ENCODE assay signal across 13 cellular contexts in genomic region chr19:29887498-29887897, GRCh38. TPM values are rescaled to one million over a fixed set of nuclear protein-coding genes. Genes with fewer than 3 reads are reported as not detected.
DNase-seq lines count a peak whose midpoint lies in the region; ATAC-seq and TF ChIP-seq lines count a peak whose summit lies in the region.
"Had no signal": no experiment of that assay in that cellular context is flagged by ENCODE, and none has a peak within 500 bp of the region (broad histone marks: within the 10 kb centered on the region; RNA-seq: fewer than 3 reads in every experiment).

No MANE protein-coding gene starts in this region.

- H3K4me3 Mint-ChIP-seq in osteocyte (ENCODE audit: unreplicated experiment), result no peak overlapping the region

- TF ChIP-seq POLR2A in right lobe of liver (IDR thresholded peaks at IDR 0.05), result no peak

- peaks cover 2% of the 10 kb centered on the region for H3K27me3 Mint-ChIP-seq in osteocyte (ENCODE audit: unreplicated experiment)

- peak; percentile 65 to 88 (median 82) for ATAC-seq in right lobe of liver
- no peak for ATAC-seq in HG03159 (IDR thresholded peaks at IDR 0.05; ENCODE audit: unreplicated experiment)

- no peaks in the 10 kb centered on the region for H3K27me3 ChIP-seq in WERI-Rb-1 (ENCODE audit: insufficient read depth, low read depth, severe bottlenecking)
- H3K27me3 ChIP-seq in right lobe of liver, result no peaks in the 10 kb centered on the region
- H3K27me3 ChIP-seq: cardiac muscle cell had no signal

- H3K36me3 ChIP-seq in WERI-Rb-1 (no peaks in the 10 kb centered on the region), right lobe of liver (no peaks in the 10 kb centered on the region)
- H3K36me3 ChIP-seq: cardiac muscle cell had no signal

- no peak overlapping the region for H3K4me3 ChIP-seq in AG10803 (ENCODE audit: low read length)
- no peak overlapping the region for H3K4me3 ChIP-seq in WERI-Rb-1 (ENCODE audit: low read depth, low read length)
- H3K4me3 ChIP-seq in right lobe of liver, result no peak overlapping the region
- H3K4me3 ChIP-seq: cardiac muscle cell had no signal

- no peak for TF ChIP-seq CTCF in AG10803 (conservative IDR thresholded peaks at IDR 0.05; ENCODE audit: low read length)
- TF ChIP-seq CTCF in WERI-Rb-1 (IDR thresholded peaks at IDR 0.05; ENCODE audit: low read depth, low read length), result peak; percentile 37; the same call in 1 of the 2 replicates
- TF ChIP-seq CTCF in right lobe of liver (IDR thresholded peaks at IDR 0.05), result no peak
- no peak for TF ChIP-seq CTCF in GM13976 (IDR thresholded peaks at IDR 0.05; ENCODE audit: borderline replicate concordance, control extremely low read depth, extremely low read depth, insufficient read depth, missing control alignments)
- no peak for TF ChIP-seq CTCF in osteocyte (IDR thresholded peaks at IDR 0.05)

- H3K27ac Mint-ChIP-seq in osteocyte (ENCODE audit: unreplicated experiment), result no peak overlapping the region

- WGBS in right lobe of liver (ENCODE audit: insufficient coverage, low coverage, low lambda C conversion rate, missing lambda C conversion rate), result 33% methylated on average over 1 of the region's 3 CpGs

- peaks cover 3% of the 10 kb centered on the region for H3K9me3 Mint-ChIP-seq in osteocyte (ENCODE audit: unreplicated experiment)

- H3K9me3 ChIP-seq in WERI-Rb-1 (ENCODE audit: severe bottlenecking) (no peaks in the 10 kb centered on the region), right lobe of liver (no peaks in the 10 kb centered on the region)

- in situ Hi-C loops in GM13976 (cut with MboI; ENCODE audit: low sequenced_read_pairs, unreplicated experiment), result no loop called here

- DNase-seq in AG10803 (ENCODE audit: low read depth), result peak; percentile 11
- peak; percentile 50 for DNase-seq in HT1080 (ENCODE audit: low read depth)
- DNase-seq in WERI-Rb-1, result no peak
- no peak for DNase-seq in right lobe of liver
- DNase-seq in NCI-H1694 (lab: John Stamatoyannopoulos, UW), result no peak
- no peak for DNase-seq in GM13976 (ENCODE audit: low spot score)
- DNase-seq in osteocyte (ENCODE audit: extremely low spot score, unreplicated experiment), result no peak
- DNase-seq: midbrain; NCI-H774; stimulated activated naive CD4-positive, alpha-beta T cell treated with Interleukin-2 at 50 U/mL for 16 hours; T1000 had no signal

- H3K4me1 ChIP-seq in right lobe of liver, result no peaks in the 10 kb centered on the region

- no peak overlapping the region for H3K27ac ChIP-seq in WERI-Rb-1
- H3K27ac ChIP-seq in right lobe of liver, result no peak overlapping the region
- H3K27ac ChIP-seq: cardiac muscle cell had no signal

- H3K36me3 Mint-ChIP-seq in osteocyte (ENCODE audit: unreplicated experiment), result no peaks in the 10 kb centered on the region

- intact Hi-C loops in right lobe of liver (cut with DNase I), result no loop called here

- H3K4me1 Mint-ChIP-seq in osteocyte (ENCODE audit: unreplicated experiment), result no peaks in the 10 kb centered on the region

RNA-seq across cellular contexts. Expression of gene URI1, which starts 54.5 kb away (rescaled TPM):
- 53.0 and 54.3 TPM in 2 replicates for total RNA-seq in HT1080 (2014; rRNA removed; shearing (Covaris generic))
- polyA plus RNA-seq in HT1080 (2015; cell fraction: cytosol; rRNA removed), result 65.1 and 76.1 TPM in 2 replicates
- 65.7 and 72.1 TPM in 2 replicates for polyA plus RNA-seq in HT1080 (2015; cell fraction: nucleus; rRNA removed)
- total RNA-seq in right lobe of liver (10 to 100 TPM; 18.8 to 29.4 (median 22.2) TPM), osteocyte (43.7 and 45.1 TPM in 2 replicates)

Comparison
In these comparisons a context has a peak if more than half of its experiments do, and no peak if none do; other contexts are left out.
1. DNase-seq: peak in AG10803 (single experiment) and HT1080 (single experiment); none in WERI-Rb-1 (single experiment), right lobe of liver (0 of 3), NCI-H1694 (single experiment), GM13976 (single experiment) and osteocyte (single experiment).